In the genomic region with DNA sequence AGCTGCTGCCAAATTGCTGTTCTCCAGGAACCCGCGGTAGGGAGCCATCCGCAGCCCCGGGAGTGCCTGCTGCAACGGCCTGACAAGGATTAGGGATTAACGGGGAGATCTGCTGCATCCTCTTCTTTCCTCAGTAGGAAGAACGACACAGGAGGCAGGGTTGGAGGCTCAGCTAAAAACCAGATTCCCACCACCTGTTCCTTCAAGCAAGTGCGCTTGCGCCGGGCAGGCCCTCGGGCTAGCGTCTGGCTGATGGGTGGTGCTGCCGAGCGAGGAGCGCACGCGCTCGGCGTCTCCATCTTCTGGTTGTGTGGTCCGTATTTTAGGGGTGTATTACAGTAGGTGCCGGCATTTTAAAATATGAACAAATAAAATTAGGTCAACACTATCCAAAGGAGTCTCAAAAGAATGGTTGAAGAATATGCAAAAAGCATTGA, we compare ENCODE assay signal across 9 cellular contexts. TPM values are rescaled to one million over a fixed set of nuclear protein-coding genes. Genes with fewer than 3 reads are reported as not detected.
DNase-seq lines count a peak whose midpoint lies in the region; ATAC-seq and TF ChIP-seq lines count a peak whose summit lies in the region.
"Had no signal": no experiment of that assay in that cellular context is flagged by ENCODE, and none has a peak within 500 bp of the region (broad histone marks: within the 10 kb centered on the region; RNA-seq: fewer than 3 reads in every experiment).

No MANE protein-coding gene starts in this region.

- DNase-seq in ELF-1 (ENCODE audit: low read depth, low spot score): peak; percentile 86
- peak; percentile 5 to 53 for DNase-seq in NCI-H526 (lab: John Stamatoyannopoulos, UW)
- DNase-seq in coronary artery (ENCODE audit: low spot score): no peak
- peak; percentile 57 for DNase-seq in lower lobe of right lung
- peak; percentile 8 to 10 for DNase-seq in stimulated activated naive CD8-positive, alpha-beta T cell treated with anti-CD3 and anti-CD28 coated beads, Interleukin-15, amount 100 ng/mL, for 72 hours
- DNase-seq in UCSD-AML1 (lab: John Stamatoyannopoulos, UW; ENCODE audit: unreplicated experiment): no peak
- no peak for DNase-seq in foreskin melanocyte

- ATAC-seq in lower lobe of right lung: peak; percentile 59 to 60
- ATAC-seq in stimulated activated naive CD8-positive, alpha-beta T cell treated with anti-CD3 and anti-CD28 coated beads, Interleukin-15, amount 100 ng/mL, for 72 hours: peak; percentile 53
- ATAC-seq in HG02763 (IDR thresholded peaks at IDR 0.05; ENCODE audit: unreplicated experiment): no peak

- no peaks in the 10 kb centered on the region for H3K9me3 Mint-ChIP-seq in stimulated activated naive CD8-positive, alpha-beta T cell treated with anti-CD3 and anti-CD28 coated beads, Interleukin-15, amount 100 ng/mL, for 72 hours

- no peaks in the 10 kb centered on the region for H3K4me1 Mint-ChIP-seq in stimulated activated naive CD8-positive, alpha-beta T cell treated with anti-CD3 and anti-CD28 coated beads, Interleukin-15, amount 100 ng/mL, for 72 hours

- H3K36me3 ChIP-seq in lower lobe of right lung: no peaks in the 10 kb centered on the region

- no peak for TF ChIP-seq CTCF in coronary artery (IDR thresholded peaks at IDR 0.05)
- TF ChIP-seq CTCF in lower lobe of right lung (IDR thresholded peaks at IDR 0.05): no peak

- H3K27me3 ChIP-seq in lower lobe of right lung (ENCODE audit: low read depth): peaks cover 6% of the 10 kb centered on the region

- H3K27ac ChIP-seq in coronary artery (no peak overlapping the region), lower lobe of right lung (no peak overlapping the region)

- no peaks in the 10 kb centered on the region for H3K4me1 ChIP-seq in lower lobe of right lung

- no peaks in the 10 kb centered on the region for H3K9me3 ChIP-seq in lower lobe of right lung

- no peak overlapping the region for H3K27ac Mint-ChIP-seq in stimulated activated naive CD8-positive, alpha-beta T cell treated with anti-CD3 and anti-CD28 coated beads, Interleukin-15, amount 100 ng/mL, for 72 hours
- H3K27ac Mint-ChIP-seq: IgD-negative memory B cell had no signal

- H3K4me3 ChIP-seq in coronary artery: peak overlapping the region; percentile 66
- H3K4me3 ChIP-seq in lower lobe of right lung: peak overlapping the region; percentile 16

- peak overlapping the region; percentile 6 to 41 for H3K4me3 Mint-ChIP-seq in stimulated activated naive CD8-positive, alpha-beta T cell treated with anti-CD3 and anti-CD28 coated beads, Interleukin-15, amount 100 ng/mL, for 72 hours
- H3K4me3 Mint-ChIP-seq: IgD-negative memory B cell had no signal

- H3K27me3 Mint-ChIP-seq in stimulated activated naive CD8-positive, alpha-beta T cell treated with anti-CD3 and anti-CD28 coated beads, Interleukin-15, amount 100 ng/mL, for 72 hours: peaks cover 18% of the 10 kb centered on the region

- intact Hi-C loops in lower lobe of right lung (cut with DNase I): no loop called here

RNA-seq across cellular contexts. Expression of gene SLC25A26, which starts 25.4 kb away (rescaled TPM):
- 18.8 TPM for total RNA-seq in lower lobe of right lung

Comparison
In these comparisons a context has a peak if more than half of its experiments do, and no peak if none do; other contexts are left out.
1. DNase-seq: peak in ELF-1 (single experiment), NCI-H526 (2 of 2), lower lobe of right lung (single experiment) and stimulated activated naive CD8-positive, alpha-beta T cell treated with anti-CD3 and anti-CD28 coated beads, Interleukin-15, amount 100 ng/mL, for 72 hours (2 of 2); none in coronary artery (single experiment), UCSD-AML1 (single experiment) and foreskin melanocyte (single experiment).